ENCODE assay signal across 9 cellular contexts in the genomic region with DNA sequence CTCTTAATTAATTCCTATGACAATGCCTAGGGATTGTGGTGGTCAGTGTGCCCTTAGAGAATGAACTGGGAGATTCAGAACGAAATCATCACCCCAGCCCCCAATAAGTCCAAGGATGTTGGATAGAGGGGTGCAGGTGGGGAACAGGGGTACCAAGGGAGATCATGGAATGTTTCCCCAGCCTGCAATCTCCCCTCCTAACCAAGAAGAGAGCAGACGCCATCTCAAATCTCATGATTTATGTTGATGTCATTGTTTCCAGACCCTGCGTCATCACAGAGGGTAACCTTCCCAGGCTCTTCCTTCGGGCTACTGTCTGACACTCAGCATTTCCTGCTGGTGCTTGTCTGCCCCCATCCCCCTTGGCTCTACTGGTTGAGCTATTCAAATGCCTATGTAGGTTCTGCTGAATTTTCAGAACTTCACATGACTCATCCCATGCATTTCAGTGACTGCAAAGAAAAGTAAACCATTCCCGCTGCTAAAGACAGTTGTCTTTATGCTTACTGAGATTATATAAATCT. TPM values are rescaled to one million over a fixed set of nuclear protein-coding genes. Genes with fewer than 3 reads are reported as not detected.
DNase-seq lines count a peak whose midpoint lies in the region; ATAC-seq and TF ChIP-seq lines count a peak whose summit lies in the region.
"Had no signal": no experiment of that assay in that cellular context is flagged by ENCODE, and none has a peak within 500 bp of the region (broad histone marks: within the 10 kb centered on the region; RNA-seq: fewer than 3 reads in every experiment).

No MANE protein-coding gene starts in this region.

- H4K20me1 ChIP-seq in SK-N-SH (ENCODE audit: insufficient read depth): no peaks in the 10 kb centered on the region

- no peak for TF ChIP-seq EP300 in SK-N-SH (IDR thresholded peaks at IDR 0.05; ENCODE audit: borderline replicate concordance in 1 of 2, low read depth in 1 of 2, low read length in 1 of 2)

- H3K36me3 Mint-ChIP-seq in activated CD8-positive, alpha-beta memory T cell treated with anti-CD3 and anti-CD28 coated beads, Interleukin-2, amount 10 ng/mL, durations not matched to agents 7 days and 5 days: peaks cover 5% of the 10 kb centered on the region

- H3K9ac ChIP-seq in SK-N-SH: no peak overlapping the region

- ATAC-seq in activated CD8-positive, alpha-beta memory T cell treated with anti-CD3 and anti-CD28 coated beads, Interleukin-2, amount 10 ng/mL, durations not matched to agents 7 days and 5 days: no peak
- peak; percentile 97 for ATAC-seq in esophagus mucosa
- ATAC-seq in GM19397 (IDR thresholded peaks at IDR 0.05; ENCODE audit: unreplicated experiment): no peak

- H3K9me3 Mint-ChIP-seq in activated CD8-positive, alpha-beta memory T cell treated with anti-CD3 and anti-CD28 coated beads, Interleukin-2, amount 10 ng/mL, durations not matched to agents 7 days and 5 days (ENCODE audit: low read depth): no peaks in the 10 kb centered on the region

- H3K4me2 ChIP-seq in SK-N-SH: no peak overlapping the region

- H3K27me3 ChIP-seq in SK-N-SH (ENCODE audit: insufficient read depth): peaks cover 6% of the 10 kb centered on the region; the same call in 1 of the 2 replicates

- H3K4me1 ChIP-seq in SK-N-SH (ENCODE audit: control insufficient read depth in 1 of 2, insufficient read depth in 2 of 2, low read depth in 1 of 2, low read length in 1 of 2): no peaks in the 10 kb centered on the region; a peak in 1 of 4 replicates
- H3K4me1 ChIP-seq: adrenal gland had no signal

- no peak overlapping the region for H3K4me3 Mint-ChIP-seq in activated CD8-positive, alpha-beta memory T cell treated with anti-CD3 and anti-CD28 coated beads, Interleukin-2, amount 10 ng/mL, durations not matched to agents 7 days and 5 days

- CTCF ChIA-PET in activated CD8-positive, alpha-beta memory T cell treated with anti-CD3 and anti-CD28 coated beads, Interleukin-2, amount 10 ng/mL, durations not matched to agents 7 days and 5 days (lab: Charles Lee): interaction anchor here (1.0 to 1.3 kb wide), 3 partner anchors 16 to 130 kb away, joined by 3 read pairs; no protein-coding TSS in a partner anchor
- CTCF ChIA-PET in SK-N-SH (lab: Yijun Ruan, JAX): no interaction called here

- peak; percentile 17 for DNase-seq in activated CD8-positive, alpha-beta memory T cell treated with anti-CD3 and anti-CD28 coated beads, Interleukin-2, amount 50 U/mL, for 1 hour (ENCODE audit: extremely low read depth)
- DNase-seq in activated CD8-positive, alpha-beta memory T cell treated with anti-CD3 and anti-CD28 coated beads, Interleukin-2, amount 10 ng/mL, durations not matched to agents 7 days and 5 days: no peak
- peak; percentile 33 for DNase-seq in SK-N-SH
- peak; percentile 14 to 18 for DNase-seq in stimulated activated CD8-positive, alpha-beta memory T cell treated with anti-CD3 and anti-CD28 coated beads, Interleukin-15, amount 100 ng/mL, for 48 hours (ENCODE audit: low read depth in 2 of 2)
- no peak for DNase-seq in activated gamma-delta T cell treated with Interleukin-2 at 50 U/mL for 16 hours
- DNase-seq in NCI-H1694 treated with DMSO at 0.1 percent for 48 hours (lab: John Stamatoyannopoulos, UW): no peak

- POLR2A ChIA-PET in SK-N-SH (lab: Yijun Ruan, JAX): no interaction called here

- TF ChIP-seq RAD21 in SK-N-SH (IDR thresholded peaks at IDR 0.05; ENCODE audit: low read length): no peak

- H2AFZ ChIP-seq in SK-N-SH (ENCODE audit: low read depth): no peak overlapping the region

- no peaks in the 10 kb centered on the region for H3F3A ChIP-seq in SK-N-SH (replicated peaks; ENCODE audit: insufficient read depth)

- H3K79me2 ChIP-seq in SK-N-SH (ENCODE audit: insufficient read depth): no peaks in the 10 kb centered on the region

- no peak for TF ChIP-seq CTCF in SK-N-SH (IDR thresholded peaks at IDR 0.05)

- 8% methylated on average over 5 of the region's 5 CpGs for WGBS in SK-N-SH (ENCODE audit: low lambda C conversion rate)

- H3K9me2 ChIP-seq in SK-N-SH: no peaks in the 10 kb centered on the region

- H3K4me1 Mint-ChIP-seq in activated CD8-positive, alpha-beta memory T cell treated with anti-CD3 and anti-CD28 coated beads, Interleukin-2, amount 10 ng/mL, durations not matched to agents 7 days and 5 days: peaks cover 22% of the 10 kb centered on the region

- no peaks in the 10 kb centered on the region for H3K27me3 Mint-ChIP-seq in activated CD8-positive, alpha-beta memory T cell treated with anti-CD3 and anti-CD28 coated beads, Interleukin-2, amount 10 ng/mL, durations not matched to agents 7 days and 5 days

- no peak overlapping the region for H3K27ac ChIP-seq in SK-N-SH (ENCODE audit: low read depth in 2 of 2, low read length in 1 of 2)
- H3K27ac ChIP-seq: adrenal gland had no signal

- no peak overlapping the region for H3K27ac Mint-ChIP-seq in activated CD8-positive, alpha-beta memory T cell treated with anti-CD3 and anti-CD28 coated beads, Interleukin-2, amount 10 ng/mL, durations not matched to agents 7 days and 5 days

- H3K4me3 ChIP-seq in SK-N-SH (ENCODE audit: low read depth in 2 of 2, low read length in 1 of 2): no peak overlapping the region
- H3K4me3 ChIP-seq: adrenal gland had no signal

- H3K36me3 ChIP-seq in SK-N-SH (replicated peaks in 1 of 2; ENCODE audit: control insufficient read depth in 1 of 2, insufficient read depth in 2 of 2, low read length in 1 of 2): no peaks in the 10 kb centered on the region
- H3K36me3 ChIP-seq: adrenal gland had no signal

- H3K9me3 ChIP-seq in SK-N-SH: no peaks in the 10 kb centered on the region
- H3K9me3 ChIP-seq: adrenal gland had no signal

TF ChIP-seq in SK-N-SH, 30 proteins besides CTCF, POLR2A, EP300 and RAD21:
- TF ChIP-seq FOSL2 (IDR thresholded peaks at IDR 0.05; ENCODE audit: borderline replicate concordance, low read depth) (peak; percentile 42; the same call in 1 of the 2 replicates), CHD2 (IDR thresholded peaks at IDR 0.05; ENCODE audit: low read length, partially characterized antibody) (no peak)

RNA-seq across cellular contexts. Expression of a gene that starts 24.7 kb away (rescaled TPM):
- 10 to 100 TPM; 40.9 to 43.4 TPM for total RNA-seq in activated CD8-positive, alpha-beta memory T cell treated with anti-CD3 and anti-CD28 coated beads, Interleukin-2, amount 10 ng/mL, durations not matched to agents 7 days and 5 days
- polyA plus RNA-seq in SK-N-SH (2012; rRNA removed): 1.8 and 2.4 TPM in 2 replicates
- polyA plus RNA-seq in SK-N-SH (2012; cell fraction: cytosol; rRNA removed): 1.0 and 1.7 TPM in 2 replicates
- 3.5 and 3.6 TPM in 2 replicates for polyA plus RNA-seq in SK-N-SH (2012; cell fraction: nucleus; rRNA removed)
- 10.9 TPM for total RNA-seq in esophagus mucosa

Comparison
In these comparisons a context has a peak if more than half of its experiments do, and no peak if none do; other contexts are left out.
1. DNase-seq: peak in activated CD8-positive, alpha-beta memory T cell treated with anti-CD3 and anti-CD28 coated beads, Interleukin-2, amount 50 U/mL, for 1 hour (single experiment), SK-N-SH (single experiment) and stimulated activated CD8-positive, alpha-beta memory T cell treated with anti-CD3 and anti-CD28 coated beads, Interleukin-15, amount 100 ng/mL, for 48 hours (2 of 2); none in activated CD8-positive, alpha-beta memory T cell treated with anti-CD3 and anti-CD28 coated beads, Interleukin-2, amount 10 ng/mL, durations not matched to agents 7 days and 5 days (single experiment), activated gamma-delta T cell treated with Interleukin-2 at 50 U/mL for 16 hours (single experiment) and NCI-H1694 treated with DMSO at 0.1 percent for 48 hours (single experiment).